Comparison of ENCODE assay signal across 1 cellular context in the genomic region with DNA sequence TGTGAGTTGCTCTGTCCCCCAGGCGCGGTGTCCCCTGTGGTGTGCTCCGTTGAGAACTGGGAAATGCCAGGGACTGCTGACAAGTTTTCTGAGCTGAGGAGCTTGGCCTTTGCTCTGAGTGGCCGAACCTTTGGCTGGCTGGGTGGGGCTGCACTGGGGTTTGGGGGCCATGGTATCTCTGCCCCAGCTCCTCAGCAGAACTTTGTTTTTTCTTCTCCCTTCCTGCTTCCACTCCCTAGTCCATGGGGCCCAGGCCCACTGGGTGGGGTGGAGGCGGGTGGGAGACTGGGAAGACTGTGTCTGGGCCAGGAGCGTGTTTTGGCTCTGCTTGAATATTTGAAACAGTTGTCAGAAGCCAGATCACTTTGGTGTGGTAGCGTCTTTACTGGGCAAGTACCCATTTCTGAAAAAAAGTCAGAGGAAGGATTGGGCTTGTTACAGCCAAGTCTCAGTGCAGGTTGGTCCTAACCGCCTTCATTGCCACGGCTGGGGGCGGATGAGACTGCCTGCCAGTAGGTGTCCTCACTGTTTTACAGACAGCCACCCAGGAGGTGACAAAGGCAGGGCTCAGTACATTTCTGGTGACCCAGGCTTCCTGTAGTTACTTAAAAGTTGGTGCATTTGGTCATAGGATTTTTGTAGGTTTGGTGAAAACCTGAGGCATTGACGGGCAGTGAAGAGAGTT.
TF ChIP-seq lines count a peak whose summit lies in the region.

No MANE protein-coding gene starts in this region.

TF ChIP-seq in HepG2, 621 proteins besides CTCF, POLR2A, EP300 and RAD21 (continued from another document and continues in another):
- TF ChIP-seq, protein P1, sequence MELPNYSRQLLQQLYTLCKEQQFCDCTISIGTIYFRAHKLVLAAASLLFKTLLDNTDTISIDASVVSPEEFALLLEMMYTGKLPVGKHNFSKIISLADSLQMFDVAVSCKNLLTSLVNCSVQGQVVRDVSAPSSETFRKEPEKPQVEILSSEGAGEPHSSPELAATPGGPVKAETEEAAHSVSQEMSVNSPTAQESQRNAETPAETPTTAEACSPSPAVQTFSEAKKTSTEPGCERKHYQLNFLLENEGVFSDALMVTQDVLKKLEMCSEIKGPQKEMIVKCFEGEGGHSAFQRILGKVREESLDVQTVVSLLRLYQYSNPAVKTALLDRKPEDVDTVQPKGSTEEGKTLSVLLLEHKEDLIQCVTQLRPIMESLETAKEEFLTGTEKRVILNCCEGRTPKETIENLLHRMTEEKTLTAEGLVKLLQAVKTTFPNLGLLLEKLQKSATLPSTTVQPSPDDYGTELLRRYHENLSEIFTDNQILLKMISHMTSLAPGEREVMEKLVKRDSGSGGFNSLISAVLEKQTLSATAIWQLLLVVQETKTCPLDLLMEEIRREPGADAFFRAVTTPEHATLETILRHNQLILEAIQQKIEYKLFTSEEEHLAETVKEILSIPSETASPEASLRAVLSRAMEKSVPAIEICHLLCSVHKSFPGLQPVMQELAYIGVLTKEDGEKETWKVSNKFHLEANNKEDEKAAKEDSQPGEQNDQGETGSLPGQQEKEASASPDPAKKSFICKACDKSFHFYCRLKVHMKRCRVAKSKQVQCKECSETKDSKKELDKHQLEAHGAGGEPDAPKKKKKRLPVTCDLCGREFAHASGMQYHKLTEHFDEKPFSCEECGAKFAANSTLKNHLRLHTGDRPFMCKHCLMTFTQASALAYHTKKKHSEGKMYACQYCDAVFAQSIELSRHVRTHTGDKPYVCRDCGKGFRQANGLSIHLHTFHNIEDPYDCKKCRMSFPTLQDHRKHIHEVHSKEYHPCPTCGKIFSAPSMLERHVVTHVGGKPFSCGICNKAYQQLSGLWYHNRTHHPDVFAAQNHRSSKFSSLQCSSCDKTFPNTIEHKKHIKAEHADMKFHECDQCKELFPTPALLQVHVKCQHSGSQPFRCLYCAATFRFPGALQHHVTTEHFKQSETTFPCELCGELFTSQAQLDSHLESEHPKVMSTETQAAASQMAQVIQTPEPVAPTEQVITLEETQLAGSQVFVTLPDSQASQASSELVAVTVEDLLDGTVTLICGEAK (IDR thresholded peaks at IDR 0.05): no peak
- TF ChIP-seq, protein P1 (CRISPR knock-in tag; IDR thresholded peaks at IDR 0.05): no peak
- TF ChIP-seq ZBTB38 (CRISPR knock-in tag; IDR thresholded peaks at IDR 0.05) (0 out of 2 replicates have a peak, but pooled peaks have one; percentile 52), NKX3-1 (CRISPR knock-in tag; IDR thresholded peaks at IDR 0.05) (0 out of 2 replicates have a peak, but pooled peaks have one; percentile 3), RORA (CRISPR knock-in tag; IDR thresholded peaks at IDR 0.05) (no peak), HOXA3 (CRISPR knock-in tag; IDR thresholded peaks at IDR 0.05) (no peak), ZNF331 (CRISPR knock-in tag; IDR thresholded peaks at IDR 0.05) (no peak; the same call in 1 of the 2 replicates), ARHGAP35 (CRISPR knock-in tag; IDR thresholded peaks at IDR 0.05; ENCODE audit: borderline replicate concordance) (0 out of 2 replicates have a peak, but pooled peaks have one; percentile 59), EHMT2 (IDR thresholded peaks at IDR 0.05; ENCODE audit: borderline replicate concordance, low read depth, low read length) (no peak), ZNF329 (CRISPR knock-in tag; IDR thresholded peaks at IDR 0.05; ENCODE audit: low read depth) (no peak), GABPB1 (CRISPR knock-in tag; IDR thresholded peaks at IDR 0.05) (no peak; the same call in 1 of the 2 replicates), ZNF564 (CRISPR knock-in tag; IDR thresholded peaks at IDR 0.05) (no peak), MYC (CRISPR knock-in tag; IDR thresholded peaks at IDR 0.05; ENCODE audit: borderline replicate concordance) (no peak), ZFX (CRISPR knock-in tag; IDR thresholded peaks at IDR 0.05; ENCODE audit: low read depth) (peak; percentile 36; the same call in 1 of the 2 replicates), HDAC2 (CRISPR knock-in tag; IDR thresholded peaks at IDR 0.05) (peak; percentile 49), POGZ (CRISPR knock-in tag; IDR thresholded peaks at IDR 0.05) (0 out of 2 replicates have a peak, but pooled peaks have one; percentile 30), NR3C1 (CRISPR knock-in tag; IDR thresholded peaks at IDR 0.05) (no peak), ZNF83 (CRISPR knock-in tag; IDR thresholded peaks at IDR 0.05; ENCODE audit: borderline replicate concordance) (0 out of 2 replicates have a peak, but pooled peaks have one; percentile 41), SNAI1 (CRISPR knock-in tag; IDR thresholded peaks at IDR 0.05; ENCODE audit: borderline replicate concordance) (no peak), SMC3 (IDR thresholded peaks at IDR 0.05; ENCODE audit: low read length) (peak; percentile 72), RARA (CRISPR knock-in tag; IDR thresholded peaks at IDR 0.05) (no peak), ZNF782 (CRISPR knock-in tag; IDR thresholded peaks at IDR 0.05; ENCODE audit: borderline replicate concordance) (peak; percentile 19; the same call in 1 of the 2 replicates), ZNF121 (CRISPR knock-in tag; IDR thresholded peaks at IDR 0.05) (0 out of 2 replicates have a peak, but pooled peaks have one; percentile 6), JARID2 (CRISPR knock-in tag; IDR thresholded peaks at IDR 0.05; ENCODE audit: insufficient replicate concordance) (no peak), ZNF75D (CRISPR knock-in tag; IDR thresholded peaks at IDR 0.05; ENCODE audit: borderline replicate concordance) (no peak), YY1 (IDR thresholded peaks at IDR 0.05; ENCODE audit: insufficient read depth, insufficient replicate concordance, low read depth, low read length) (peak; percentile 21), DR1 (CRISPR knock-in tag; IDR thresholded peaks at IDR 0.05) (no peak), HES4 (CRISPR knock-in tag; IDR thresholded peaks at IDR 0.05; ENCODE audit: borderline replicate concordance) (no peak), THAP11 (CRISPR knock-in tag; IDR thresholded peaks at IDR 0.05) (peak; percentile 44; the same call in 1 of the 2 replicates), MATR3 (CRISPR knock-in tag; IDR thresholded peaks at IDR 0.05) (no peak), ZSCAN22 (CRISPR knock-in tag; IDR thresholded peaks at IDR 0.05) (no peak), POLR2AphosphoS5 (IDR thresholded peaks at IDR 0.05; ENCODE audit: low read depth, low read length) (no peak), ZNF30 (CRISPR knock-in tag; IDR thresholded peaks at IDR 0.05) (no peak)
- TF ChIP-seq, protein P2, sequence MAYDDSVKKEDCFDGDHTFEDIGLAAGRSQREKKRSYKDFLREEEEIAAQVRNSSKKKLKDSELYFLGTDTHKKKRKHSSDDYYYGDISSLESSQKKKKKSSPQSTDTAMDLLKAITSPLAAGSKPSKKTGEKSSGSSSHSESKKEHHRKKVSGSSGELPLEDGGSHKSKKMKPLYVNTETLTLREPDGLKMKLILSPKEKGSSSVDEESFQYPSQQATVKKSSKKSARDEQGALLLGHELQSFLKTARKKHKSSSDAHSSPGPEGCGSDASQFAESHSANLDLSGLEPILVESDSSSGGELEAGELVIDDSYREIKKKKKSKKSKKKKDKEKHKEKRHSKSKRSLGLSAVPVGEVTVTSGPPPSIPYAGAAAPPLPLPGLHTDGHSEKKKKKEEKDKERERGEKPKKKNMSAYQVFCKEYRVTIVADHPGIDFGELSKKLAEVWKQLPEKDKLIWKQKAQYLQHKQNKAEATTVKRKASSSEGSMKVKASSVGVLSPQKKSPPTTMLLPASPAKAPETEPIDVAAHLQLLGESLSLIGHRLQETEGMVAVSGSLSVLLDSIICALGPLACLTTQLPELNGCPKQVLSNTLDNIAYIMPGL (CRISPR knock-in tag; IDR thresholded peaks at IDR 0.05; ENCODE audit: borderline replicate concordance in 1 of 2, low read depth in 1 of 2): peak; percentile 68 to 82; a peak in 3 of 4 replicates
- TF ChIP-seq, protein P3, sequence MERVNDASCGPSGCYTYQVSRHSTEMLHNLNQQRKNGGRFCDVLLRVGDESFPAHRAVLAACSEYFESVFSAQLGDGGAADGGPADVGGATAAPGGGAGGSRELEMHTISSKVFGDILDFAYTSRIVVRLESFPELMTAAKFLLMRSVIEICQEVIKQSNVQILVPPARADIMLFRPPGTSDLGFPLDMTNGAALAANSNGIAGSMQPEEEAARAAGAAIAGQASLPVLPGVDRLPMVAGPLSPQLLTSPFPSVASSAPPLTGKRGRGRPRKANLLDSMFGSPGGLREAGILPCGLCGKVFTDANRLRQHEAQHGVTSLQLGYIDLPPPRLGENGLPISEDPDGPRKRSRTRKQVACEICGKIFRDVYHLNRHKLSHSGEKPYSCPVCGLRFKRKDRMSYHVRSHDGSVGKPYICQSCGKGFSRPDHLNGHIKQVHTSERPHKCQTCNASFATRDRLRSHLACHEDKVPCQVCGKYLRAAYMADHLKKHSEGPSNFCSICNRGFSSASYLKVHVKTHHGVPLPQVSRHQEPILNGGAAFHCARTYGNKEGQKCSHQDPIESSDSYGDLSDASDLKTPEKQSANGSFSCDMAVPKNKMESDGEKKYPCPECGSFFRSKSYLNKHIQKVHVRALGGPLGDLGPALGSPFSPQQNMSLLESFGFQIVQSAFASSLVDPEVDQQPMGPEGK (CRISPR knock-in tag; IDR thresholded peaks at IDR 0.05): peak; percentile 43
- TF ChIP-seq, protein P4, sequence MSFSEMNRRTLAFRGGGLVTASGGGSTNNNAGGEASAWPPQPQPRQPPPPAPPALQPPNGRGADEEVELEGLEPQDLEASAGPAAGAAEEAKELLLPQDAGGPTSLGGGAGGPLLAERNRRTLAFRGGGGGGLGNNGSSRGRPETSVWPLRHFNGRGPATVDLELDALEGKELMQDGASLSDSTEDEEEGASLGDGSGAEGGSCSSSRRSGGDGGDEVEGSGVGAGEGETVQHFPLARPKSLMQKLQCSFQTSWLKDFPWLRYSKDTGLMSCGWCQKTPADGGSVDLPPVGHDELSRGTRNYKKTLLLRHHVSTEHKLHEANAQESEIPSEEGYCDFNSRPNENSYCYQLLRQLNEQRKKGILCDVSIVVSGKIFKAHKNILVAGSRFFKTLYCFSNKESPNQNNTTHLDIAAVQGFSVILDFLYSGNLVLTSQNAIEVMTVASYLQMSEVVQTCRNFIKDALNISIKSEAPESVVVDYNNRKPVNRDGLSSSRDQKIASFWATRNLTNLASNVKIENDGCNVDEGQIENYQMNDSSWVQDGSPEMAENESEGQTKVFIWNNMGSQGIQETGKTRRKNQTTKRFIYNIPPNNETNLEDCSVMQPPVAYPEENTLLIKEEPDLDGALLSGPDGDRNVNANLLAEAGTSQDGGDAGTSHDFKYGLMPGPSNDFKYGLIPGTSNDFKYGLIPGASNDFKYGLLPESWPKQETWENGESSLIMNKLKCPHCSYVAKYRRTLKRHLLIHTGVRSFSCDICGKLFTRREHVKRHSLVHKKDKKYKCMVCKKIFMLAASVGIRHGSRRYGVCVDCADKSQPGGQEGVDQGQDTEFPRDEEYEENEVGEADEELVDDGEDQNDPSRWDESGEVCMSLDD (CRISPR knock-in tag; IDR thresholded peaks at IDR 0.05; ENCODE audit: borderline replicate concordance): no peak
- TF ChIP-seq, protein P5, sequence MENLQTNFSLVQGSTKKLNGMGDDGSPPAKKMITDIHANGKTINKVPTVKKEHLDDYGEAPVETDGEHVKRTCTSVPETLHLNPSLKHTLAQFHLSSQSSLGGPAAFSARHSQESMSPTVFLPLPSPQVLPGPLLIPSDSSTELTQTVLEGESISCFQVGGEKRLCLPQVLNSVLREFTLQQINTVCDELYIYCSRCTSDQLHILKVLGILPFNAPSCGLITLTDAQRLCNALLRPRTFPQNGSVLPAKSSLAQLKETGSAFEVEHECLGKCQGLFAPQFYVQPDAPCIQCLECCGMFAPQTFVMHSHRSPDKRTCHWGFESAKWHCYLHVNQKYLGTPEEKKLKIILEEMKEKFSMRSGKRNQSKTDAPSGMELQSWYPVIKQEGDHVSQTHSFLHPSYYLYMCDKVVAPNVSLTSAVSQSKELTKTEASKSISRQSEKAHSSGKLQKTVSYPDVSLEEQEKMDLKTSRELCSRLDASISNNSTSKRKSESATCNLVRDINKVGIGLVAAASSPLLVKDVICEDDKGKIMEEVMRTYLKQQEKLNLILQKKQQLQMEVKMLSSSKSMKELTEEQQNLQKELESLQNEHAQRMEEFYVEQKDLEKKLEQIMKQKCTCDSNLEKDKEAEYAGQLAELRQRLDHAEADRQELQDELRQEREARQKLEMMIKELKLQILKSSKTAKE (CRISPR knock-in tag; IDR thresholded peaks at IDR 0.05; ENCODE audit: borderline replicate concordance): 0 out of 2 replicates have a peak, but pooled peaks have one; percentile 16
- TF ChIP-seq, protein P6, sequence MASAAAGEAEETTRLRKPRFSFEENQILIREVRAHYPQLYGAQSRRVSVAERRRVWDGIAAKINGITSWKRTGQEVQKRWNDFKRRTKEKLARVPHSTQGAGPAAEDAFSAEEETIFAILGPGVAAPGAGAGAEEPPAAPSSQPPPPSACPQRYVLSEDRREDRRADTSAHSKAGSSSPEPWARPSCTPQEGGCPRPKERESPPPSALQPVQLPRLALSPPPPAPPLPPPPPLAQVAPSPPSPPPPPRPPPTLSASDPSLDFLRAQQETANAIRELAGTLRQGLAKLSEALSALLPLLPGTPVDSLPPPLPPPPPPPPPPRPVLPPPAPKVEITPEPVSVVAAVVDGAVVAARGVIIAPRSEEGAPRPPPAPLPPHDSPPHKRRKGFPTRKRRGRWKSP (CRISPR knock-in tag; IDR thresholded peaks at IDR 0.05): 0 out of 2 replicates have a peak, but pooled peaks have one; percentile 42
- TF ChIP-seq, protein P7, sequence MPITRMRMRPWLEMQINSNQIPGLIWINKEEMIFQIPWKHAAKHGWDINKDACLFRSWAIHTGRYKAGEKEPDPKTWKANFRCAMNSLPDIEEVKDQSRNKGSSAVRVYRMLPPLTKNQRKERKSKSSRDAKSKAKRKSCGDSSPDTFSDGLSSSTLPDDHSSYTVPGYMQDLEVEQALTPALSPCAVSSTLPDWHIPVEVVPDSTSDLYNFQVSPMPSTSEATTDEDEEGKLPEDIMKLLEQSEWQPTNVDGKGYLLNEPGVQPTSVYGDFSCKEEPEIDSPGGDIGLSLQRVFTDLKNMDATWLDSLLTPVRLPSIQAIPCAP (CRISPR knock-in tag; IDR thresholded peaks at IDR 0.05; ENCODE audit: low read depth): no peak
